ENCODE assay signal across 8 cellular contexts in the genomic region with DNA sequence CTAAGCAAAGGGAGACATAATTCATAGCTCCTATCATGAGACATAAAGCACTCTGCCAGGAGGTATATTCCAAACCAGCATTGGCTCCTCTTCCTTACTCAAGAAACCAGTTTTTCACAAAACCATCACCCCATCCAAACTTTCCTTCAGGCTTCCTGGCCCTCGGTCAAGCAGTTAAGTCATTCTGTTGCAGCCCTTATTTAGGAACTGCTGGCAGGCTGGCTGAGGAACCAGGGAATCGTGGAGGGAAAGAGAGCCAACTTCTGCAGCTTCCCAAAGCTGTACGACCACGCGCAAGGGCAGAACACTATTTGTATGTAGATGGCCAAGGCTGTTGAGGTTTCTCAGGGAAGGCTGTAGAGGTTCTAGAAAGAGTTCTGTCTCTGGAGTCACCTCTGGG. TPM values are rescaled to one million over a fixed set of nuclear protein-coding genes. Genes with fewer than 3 reads are reported as not detected.
DNase-seq lines count a peak whose midpoint lies in the region; ATAC-seq and TF ChIP-seq lines count a peak whose summit lies in the region.

No MANE protein-coding gene starts in this region.

- no peak overlapping the region for H3K27ac ChIP-seq in CD4-positive, alpha-beta T cell (ENCODE audit: low read depth, low read length)
- H3K27ac ChIP-seq in PC-9 (no peak overlapping the region), fibroblast of lung (ENCODE audit: insufficient read depth, low read length) (peak overlapping the region; percentile 4)

- H4K20me1 ChIP-seq in PC-9 (ENCODE audit: insufficient read depth), result no peaks in the 10 kb centered on the region
- H4K20me1 ChIP-seq in fibroblast of lung (ENCODE audit: control insufficient read depth, extremely low read depth, insufficient read depth, low read length), result no peaks in the 10 kb centered on the region

- H3K4me1 Mint-ChIP-seq in CD4-positive, alpha-beta T cell (ENCODE audit: low read depth), result peaks cover 22% of the 10 kb centered on the region

- POLR2A ChIA-PET in CD4-positive, alpha-beta T cell (lab: Charles Lee), result no interaction called here
- POLR2A ChIA-PET in PC-9 (lab: Charles Lee; ENCODE audit: unreplicated experiment), result no interaction called here

- H3K27me3 ChIP-seq in CD4-positive, alpha-beta T cell (ENCODE audit: control insufficient read depth, insufficient read depth, low read length), result no peaks in the 10 kb centered on the region
- no peaks in the 10 kb centered on the region for H3K27me3 ChIP-seq in PC-9 (ENCODE audit: insufficient read depth, low read depth)
- H3K27me3 ChIP-seq in fibroblast of lung (ENCODE audit: control insufficient read depth, insufficient read depth, low read length), result no peaks in the 10 kb centered on the region

- H3K4me3 ChIP-seq in PC-9 (no peak overlapping the region), fibroblast of lung (replicated peaks in 1 of 4; ENCODE audit: control extremely low read depth in 1 of 4, insufficient read depth in 1 of 4, low read depth in 3 of 4, low read length in 4 of 4) (peak overlapping the region in 3 of 4 experiments; percentile 25 to 94 (median 64))

- H3K4me3 Mint-ChIP-seq in CD4-positive, alpha-beta T cell, result peak overlapping the region; percentile 65

- BruUV-seq in PC-9 (replicated peaks; lab: Mats Ljungman, UMichigan), result no TSS peak

- H3K36me3 Mint-ChIP-seq in CD4-positive, alpha-beta T cell (ENCODE audit: low read depth), result peaks cover 9% of the 10 kb centered on the region

- no peak overlapping the region for H3K9ac ChIP-seq in fibroblast of lung (ENCODE audit: insufficient read depth, low read length)

- CTCF ChIA-PET in CD4-positive, alpha-beta T cell (lab: Charles Lee), result no interaction called here
- CTCF ChIA-PET in PC-9 (lab: Charles Lee), result no interaction called here

- ATAC-seq in CD4-positive, alpha-beta T cell (ENCODE audit: poor library complexity), result no peak
- ATAC-seq in HG03354 (IDR thresholded peaks at IDR 0.05; ENCODE audit: poor library complexity, severe bottlenecking, unreplicated experiment) (no peak), HG03095 (IDR thresholded peaks at IDR 0.05; ENCODE audit: unreplicated experiment) (no peak), HG02642 (IDR thresholded peaks at IDR 0.05; ENCODE audit: poor library complexity, unreplicated experiment) (no peak)

- H3K27me3 Mint-ChIP-seq in CD4-positive, alpha-beta T cell, result no peaks in the 10 kb centered on the region

- TF ChIP-seq CTCF in CD4-positive, alpha-beta T cell (IDR thresholded peaks at IDR 0.05), result no peak
- no peak for TF ChIP-seq CTCF in PC-9 (conservative IDR thresholded peaks at IDR 0.05)
- TF ChIP-seq CTCF in fibroblast of lung (conservative IDR thresholded peaks at IDR 0.05 in 1 of 2, IDR thresholded peaks at IDR 0.05 in 1 of 2; ENCODE audit: low read depth in 1 of 2, low read length in 2 of 2), result no peak

- H3K79me2 ChIP-seq in PC-9 (ENCODE audit: low read depth) (no peaks in the 10 kb centered on the region), fibroblast of lung (ENCODE audit: control insufficient read depth, insufficient read depth, low read length) (no peaks in the 10 kb centered on the region)

- H3K9me2 ChIP-seq in PC-9 (ENCODE audit: insufficient read depth), result no peaks in the 10 kb centered on the region

- DNase-seq in CD4-positive, alpha-beta T cell, result no peak
- DNase-seq in PC-9, result peak in 1 of 2 experiments; percentile 16
- peak; percentile 16 to 34 for DNase-seq in fibroblast of lung (ENCODE audit: low read depth in 2 of 2)
- DNase-seq in pons (ENCODE audit: low spot score), result peak; percentile 36
- no peak for DNase-seq in stimulated activated CD4-positive, alpha-beta T cell treated with anti-CD3 and anti-CD28 coated beads, Interleukin-4, amount 100 ng/mL, for 4 hours

- 0 out of 2 replicates have a peak, but pooled peaks cover 10% of the 10 kb centered on the region for H3K4me1 ChIP-seq in PC-9 (replicated peaks; ENCODE audit: insufficient read depth)
- H3K4me1 ChIP-seq in fibroblast of lung (ENCODE audit: control insufficient read depth, extremely low read depth, insufficient read depth, low read length), result peaks cover 2% of the 10 kb centered on the region

- intact Hi-C loops in CD4-positive, alpha-beta T cell (cut with DNase I, micrococcal nuclease), result loop anchor here (2.0 to 5.0 kb wide), 3 partner anchors 32 to 418 kb away; partner anchors contain the start of gene TMEM25 (in 1 of the 2)
- intact Hi-C loops in PC-9 (cut with micrococcal nuclease; ENCODE audit: unreplicated experiment), result loop anchor here (10.0 kb wide), 1 partner anchor 740 kb away; the partner anchor contains the start of gene FXYD2

- H3K36me3 ChIP-seq in PC-9 (ENCODE audit: low read depth) (no peaks in the 10 kb centered on the region), fibroblast of lung (ENCODE audit: control insufficient read depth, insufficient read depth, low read length) (no peaks in the 10 kb centered on the region)

- H3K4me2 ChIP-seq in PC-9 (peak overlapping the region; percentile 39; the same call in 1 of the 2 replicates), fibroblast of lung (ENCODE audit: extremely low read depth, insufficient read depth, low read length) (peak overlapping the region; percentile 60)

- H3K27ac Mint-ChIP-seq in CD4-positive, alpha-beta T cell, result peak overlapping the region; percentile 95

- H3K9me3 Mint-ChIP-seq in CD4-positive, alpha-beta T cell, result no peaks in the 10 kb centered on the region

- H3K9me3 ChIP-seq in CD4-positive, alpha-beta T cell (ENCODE audit: control insufficient read depth, low read length), result no peaks in the 10 kb centered on the region
- no peaks in the 10 kb centered on the region for H3K9me3 ChIP-seq in PC-9 (ENCODE audit: insufficient read depth, low read depth)
- no peaks in the 10 kb centered on the region for H3K9me3 ChIP-seq in fibroblast of lung (ENCODE audit: control insufficient read depth, insufficient read depth, low read depth, low read length)

- H2AFZ ChIP-seq in PC-9 (no peak overlapping the region), fibroblast of lung (ENCODE audit: low read length) (no peak overlapping the region)

- H3F3A ChIP-seq in PC-9 (ENCODE audit: insufficient read depth, low read depth), result peaks cover 5% of the 10 kb centered on the region

RNA-seq across cellular contexts. Expression of gene IFT46, which starts 0.7 kb away (rescaled TPM):
- 1 to 10 TPM; 4.9 to 6.3 TPM for total RNA-seq in CD4-positive, alpha-beta T cell
- total RNA-seq in PC-9 (2021), result 19.2 and 22.1 TPM in 2 replicates
- total RNA-seq in fibroblast of lung, result 28.8 and 32.5 TPM in 2 replicates
- 30.8 and 46.2 TPM in 2 replicates for polyA plus RNA-seq in fibroblast of lung
- 20.5 and 28.3 TPM in 2 replicates for polyA plus RNA-seq in fibroblast of lung (2012)
- polyA minus RNA-seq in fibroblast of lung (ENCODE audit: low replicate concordance), result 34.7 and 45.3 TPM in 2 replicates

RNA-seq across cellular contexts. Expression of gene ARCN1, which starts 7.1 kb away (rescaled TPM):
- total RNA-seq in CD4-positive, alpha-beta T cell, result 10 to 100 TPM; 73.7 to 78.6 TPM
- total RNA-seq in PC-9 (2021) (79.8 and 105 TPM in 2 replicates), fibroblast of lung (87.8 and 116 TPM in 2 replicates)
- polyA plus RNA-seq in fibroblast of lung, result 359 and 387 TPM in 2 replicates
- 158 and 178 TPM in 2 replicates for polyA plus RNA-seq in fibroblast of lung (2012)
- 105 and 106 TPM in 2 replicates for polyA minus RNA-seq in fibroblast of lung (ENCODE audit: low replicate concordance)

RNA-seq across cellular contexts. Expression of gene TMEM25, which starts 34.1 kb away (rescaled TPM):
- 10 to 100 TPM; 18.3 to 18.5 TPM for total RNA-seq in CD4-positive, alpha-beta T cell
- total RNA-seq in PC-9 (2021), result 14.1 and 21.2 TPM in 2 replicates
- total RNA-seq in fibroblast of lung, result 16.4 and 21.3 TPM in 2 replicates
- 12.6 and 15.6 TPM in 2 replicates for polyA plus RNA-seq in fibroblast of lung
- polyA plus RNA-seq in fibroblast of lung (2012), result 11.2 and 12.1 TPM in 2 replicates
- polyA minus RNA-seq in fibroblast of lung (ENCODE audit: low replicate concordance), result 31.4 and 41.9 TPM in 2 replicates

RNA-seq across cellular contexts. Expression of gene TTC36, which starts 37.8 kb away (rescaled TPM):
- under 1 TPM; 0.30 to 0.56 TPM for total RNA-seq in CD4-positive, alpha-beta T cell
- total RNA-seq in PC-9 (2021) (0.41 and 1.4 TPM in 2 replicates), fibroblast of lung (0.99 and 1.0 TPM in 2 replicates)
- not detected in 2 replicates for polyA plus RNA-seq in fibroblast of lung
- polyA plus RNA-seq in fibroblast of lung (2012), result 0.37 and 0.63 TPM in 2 replicates
- polyA minus RNA-seq in fibroblast of lung (ENCODE audit: low replicate concordance), result not detected in 2 replicates

RNA-seq across cellular contexts. Expression of gene PHLDB1, which starts 42.4 kb away (rescaled TPM):
- total RNA-seq in CD4-positive, alpha-beta T cell, result 1 to 10 TPM; 1.8 to 2.3 TPM
- total RNA-seq in PC-9 (2021) (122 and 125 TPM in 2 replicates), fibroblast of lung (45.5 and 51.4 TPM in 2 replicates)
- 59.0 and 61.4 TPM in 2 replicates for polyA plus RNA-seq in fibroblast of lung
- polyA plus RNA-seq in fibroblast of lung (2012), result 73.6 and 78.7 TPM in 2 replicates
- polyA minus RNA-seq in fibroblast of lung (ENCODE audit: low replicate concordance), result 196 and 273 TPM in 2 replicates

Comparison
In these comparisons a context has a peak if more than half of its experiments do, and no peak if none do; other contexts are left out.
1. DNase-seq: peak in fibroblast of lung (2 of 2) and pons (single experiment); none in CD4-positive, alpha-beta T cell (0 of 10) and stimulated activated CD4-positive, alpha-beta T cell treated with anti-CD3 and anti-CD28 coated beads, Interleukin-4, amount 100 ng/mL, for 4 hours (0 of 2).